Comparison of ENCODE assay signal across 1 cellular context in genomic region chr13:93147946-93148345, GRCh38.
TF ChIP-seq lines count a peak whose summit lies in the region.

No MANE protein-coding gene starts in this region.

TF ChIP-seq in IMR-90, 13 proteins besides CTCF, POLR2A, EP300 and RAD21 (continued from another document):
- TF ChIP-seq BHLHE40 (IDR thresholded peaks at IDR 0.05; ENCODE audit: low read depth, low read length) (no peak), CEBPB (IDR thresholded peaks at IDR 0.05; ENCODE audit: low read depth, low read length) (no peak), MAZ (IDR thresholded peaks at IDR 0.05; ENCODE audit: borderline replicate concordance, low read depth, low read length) (no peak), ELK1 (IDR thresholded peaks at IDR 0.05; ENCODE audit: borderline replicate concordance, low read depth, low read length) (no peak)
